In genomic region chr3:132519914-132520313, GRCh38 we compare ENCODE assay signal across 15 cellular contexts.
"Had no signal": no experiment of that assay in that cellular context is flagged by ENCODE, and none has a peak within 500 bp of the region (broad histone marks: within the 10 kb centered on the region; RNA-seq: fewer than 3 reads in every experiment).

No MANE protein-coding gene starts in this region.

- H3K9me3 Mint-ChIP-seq: activated T-helper 1 cell treated with anti-CD3 and anti-CD28 coated beads, Interleukin-12 subunit alpha, Interleukin-12 subunit beta, Interleukin-2, Interleukin-4 antibody, amounts not matched to agents 30 ng/mL and 10 ng/mL and 1 ng/mL, durations not matched to agents 14 hours and 24 hours and 36 hours had no signal

- H3K4me1 ChIP-seq: body of pancreas, gastroesophageal sphincter, heart right ventricle, lower lobe of right lung, prostate gland, thyroid gland had no signal

- H3K27me3 ChIP-seq: body of pancreas, gastroesophageal sphincter, heart right ventricle, thyroid gland had no signal

- H3K4me3 ChIP-seq: body of pancreas, gastroesophageal sphincter, heart right ventricle, lower lobe of right lung, prostate gland, skin epidermis, thyroid gland had no signal

- H3K27me3 Mint-ChIP-seq: T-helper 17 cell had no signal

- DNase-seq: activated naive CD4-positive, alpha-beta T cell treated with Interleukin-2 at 50 U/mL for 16 hours; amniotic stem cell; body of pancreas; caudate nucleus; heart right ventricle; left colon; lower lobe of right lung; right cardiac atrium; T-helper 17 cell; thyroid gland; WERI-Rb-1 had no signal

- H3K4me3 Mint-ChIP-seq: activated T-helper 1 cell treated with anti-CD3 and anti-CD28 coated beads, Interleukin-12 subunit alpha, Interleukin-12 subunit beta, Interleukin-2, Interleukin-4 antibody, amounts not matched to agents 30 ng/mL and 10 ng/mL and 1 ng/mL, durations not matched to agents 14 hours and 24 hours and 36 hours; T-helper 17 cell had no signal

- H3K9me3 ChIP-seq: body of pancreas, gastroesophageal sphincter, heart right ventricle, lower lobe of right lung, prostate gland, thyroid gland had no signal

- ATAC-seq: body of pancreas, gastroesophageal sphincter, heart right ventricle, left colon, lower lobe of right lung, right cardiac atrium, T-helper 17 cell had no signal

- H3K27ac ChIP-seq: body of pancreas, gastroesophageal sphincter, heart right ventricle, lower lobe of right lung, prostate gland, skin epidermis, thyroid gland, WERI-Rb-1 had no signal

- H3K27ac Mint-ChIP-seq: activated T-helper 1 cell treated with anti-CD3 and anti-CD28 coated beads, Interleukin-12 subunit alpha, Interleukin-12 subunit beta, Interleukin-2, Interleukin-4 antibody, amounts not matched to agents 30 ng/mL and 10 ng/mL and 1 ng/mL, durations not matched to agents 14 hours and 24 hours and 36 hours; T-helper 17 cell had no signal
